ENCODE assay signal across 17 cellular contexts in the genomic region with DNA sequence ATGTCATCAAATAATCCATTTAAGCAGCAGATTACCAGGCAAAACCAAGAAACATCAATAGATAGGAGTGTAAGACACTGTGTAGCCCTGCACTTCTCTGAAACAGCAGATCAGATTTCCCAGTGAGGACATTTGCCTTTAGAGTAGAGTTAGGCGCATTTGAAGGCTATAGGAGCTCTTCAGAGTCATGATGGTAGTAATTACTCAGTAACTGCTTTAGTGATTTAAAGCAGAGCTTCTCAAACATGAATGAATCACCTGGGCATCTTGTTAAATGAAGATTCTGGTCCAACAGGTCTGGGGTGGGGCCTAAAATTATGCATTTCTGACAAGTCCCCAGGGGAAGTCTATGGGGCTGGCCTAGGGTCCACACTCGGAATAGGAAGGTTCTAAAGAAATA. TPM values are rescaled to one million over a fixed set of nuclear protein-coding genes. Genes with fewer than 3 reads are reported as not detected.
DNase-seq lines count a peak whose midpoint lies in the region; ATAC-seq, FAIRE-seq and TF ChIP-seq lines count a peak whose summit lies in the region.
"Had no signal": no experiment of that assay in that cellular context is flagged by ENCODE, and none has a peak within 500 bp of the region (broad histone marks: within the 10 kb centered on the region; RNA-seq: fewer than 3 reads in every experiment).

No MANE protein-coding gene starts in this region.

- CTCF ChIA-PET in HepG2 (lab: Yijun Ruan, JAX; ENCODE audit: low intra/inter-chr PET ratio, low total read pairs) (no interaction called here), K562 (lab: Yijun Ruan, JAX; ENCODE audit: low intra/inter-chr PET ratio) (no interaction called here)

- H3K9me3 ChIP-seq in HepG2 (ENCODE audit: low read length) = no peaks in the 10 kb centered on the region
- no peaks in the 10 kb centered on the region for H3K9me3 ChIP-seq in right lobe of liver
- H3K9me3 ChIP-seq in K562 (replicated peaks; ENCODE audit: control insufficient read depth, insufficient read depth, low read depth, low read length) = no peaks in the 10 kb centered on the region
- H3K9me3 ChIP-seq: Caco-2 had no signal

- H2AFZ ChIP-seq in HepG2 (ENCODE audit: low read length) = no peak overlapping the region
- no peak overlapping the region for H2AFZ ChIP-seq in K562 (ENCODE audit: low read depth, low read length)

- TF ChIP-seq CTCF in HepG2 (CRISPR knock-in tag; IDR thresholded peaks at IDR 0.05) (no peak), right lobe of liver (IDR thresholded peaks at IDR 0.05) (no peak), K562 (IDR thresholded peaks at IDR 0.05 in 2 of 3, conservative IDR thresholded peaks at IDR 0.05 in 1 of 3; ENCODE audit: insufficient read depth in 2 of 3, low read depth in 1 of 3, low read length in 3 of 3) (no peak)

- TF ChIP-seq RAD21 in HepG2 (CRISPR knock-in tag; IDR thresholded peaks at IDR 0.05) (no peak), K562 (CRISPR knock-in tag; conservative IDR thresholded peaks at IDR 0.05 in 1 of 2, IDR thresholded peaks at IDR 0.05 in 1 of 2) (no peak)

- no peak overlapping the region for H3K9ac ChIP-seq in HepG2 (ENCODE audit: insufficient read depth, low read depth, low read length)
- no peak overlapping the region for H3K9ac ChIP-seq in K562 (ENCODE audit: insufficient read depth in 1 of 2, low read depth in 2 of 2, low read length in 2 of 2)

- H3K79me2 ChIP-seq in HepG2 (ENCODE audit: insufficient read depth, low read length) (peaks cover 12% of the 10 kb centered on the region), K562 (ENCODE audit: control insufficient read depth, insufficient read depth, low read length) (no peaks in the 10 kb centered on the region)

- peaks cover 16% of the 10 kb centered on the region for H3K4me1 ChIP-seq in HepG2 (ENCODE audit: insufficient read depth, low read length)
- peaks cover 0 to 13% (median 5%) of the 10 kb centered on the region in 4 donors for H3K4me1 ChIP-seq in right lobe of liver
- H3K4me1 ChIP-seq in K562 (replicated peaks in 1 of 2; ENCODE audit: control insufficient read depth in 2 of 2, insufficient read depth in 2 of 2, low read length in 2 of 2) = no peaks in the 10 kb centered on the region

- H3K27ac ChIP-seq in HepG2 (ENCODE audit: extremely low read length, insufficient read depth, low read length) (peak overlapping the region; percentile 11), right lobe of liver (no peak overlapping the region), K562 (ENCODE audit: extremely low read depth, low read depth, low read length) (no peak overlapping the region)

- POLR2A ChIA-PET in HepG2 (lab: Yijun Ruan, JAX) = no interaction called here
- POLR2A ChIA-PET in K562 (lab: Yijun Ruan, JAX) = no interaction called here

- H3K9me1 ChIP-seq in K562 (ENCODE audit: control insufficient read depth, insufficient read depth, low read length) = no peaks in the 10 kb centered on the region

- intact Hi-C loops in HepG2 (cut with micrococcal nuclease; ENCODE audit: unreplicated experiment) (no loop called here), right lobe of liver (cut with DNase I) (no loop called here), K562 (cut with micrococcal nuclease) (no loop called here), left colon (cut with DNase I, micrococcal nuclease) (no loop called here)

- H4K20me1 ChIP-seq in HepG2 (ENCODE audit: insufficient read depth, low read length) = no peaks in the 10 kb centered on the region
- H4K20me1 ChIP-seq in K562 (replicated peaks; ENCODE audit: control insufficient read depth, insufficient read depth, low read length) = no peaks in the 10 kb centered on the region

- 85% methylated on average over 2 of the region's 2 CpGs for WGBS in HepG2 (ENCODE audit: low lambda C conversion rate)
- 90% methylated on average over 2 of the region's 2 CpGs for WGBS in right lobe of liver (ENCODE audit: insufficient coverage, low coverage, low lambda C conversion rate, missing lambda C conversion rate)
- 45% methylated on average over 2 of the region's 2 CpGs for WGBS in K562 (ENCODE audit: insufficient coverage, low coverage, missing lambda C conversion rate)

- in situ Hi-C loops in HepG2 (cut with HindIII; ENCODE audit: extremely low pct_ligation_motif_present, low pct_unique_long_range_greater_than_20kb) (no loop called here), K562 (cut with MboI) (no loop called here)

- H3K4me2 ChIP-seq in HepG2 (ENCODE audit: low read depth, low read length) (no peak overlapping the region), K562 (ENCODE audit: insufficient read depth, low read length) (no peak overlapping the region)

- H3K4me3 ChIP-seq in HepG2 (replicated peaks in 1 of 3; ENCODE audit: insufficient read depth in 1 of 3, low read depth in 2 of 3, low read length in 3 of 3) (no peak overlapping the region), right lobe of liver (no peak overlapping the region), K562 (no peak overlapping the region)
- H3K4me3 ChIP-seq: GM12878 had no signal

- peak; percentile 49; the same call in 1 of the 3 replicates for ATAC-seq in HepG2
- no peak for ATAC-seq in right lobe of liver
- ATAC-seq in K562 = peak; percentile 42; the same call in 2 of the 3 replicates
- ATAC-seq in left colon = peak; percentile 27
- ATAC-seq in HG03378 (IDR thresholded peaks at IDR 0.05; ENCODE audit: unreplicated experiment) = no peak
- ATAC-seq: GM12878 had no signal

- TF ChIP-seq POLR2A in HepG2 (IDR thresholded peaks at IDR 0.05; ENCODE audit: insufficient read depth in 1 of 2, low read depth in 2 of 2, low read length in 2 of 2) (no peak), right lobe of liver (IDR thresholded peaks at IDR 0.05) (no peak), K562 (conservative IDR thresholded peaks at IDR 0.05) (no peak)

- no peak for FAIRE-seq in HepG2 (lab: Jason Lieb, UNC)
- no peak for FAIRE-seq in K562 (lab: Jason Lieb, UNC)
- FAIRE-seq: GM12878 had no signal

- BruUV-seq in HepG2 (replicated peaks; lab: Mats Ljungman, UMichigan) (no TSS peak), K562 (replicated peaks; lab: Mats Ljungman, UMichigan) (no TSS peak)

- H3K27me3 ChIP-seq in HepG2 (ENCODE audit: control insufficient read depth in 1 of 2, insufficient read depth in 2 of 2, low read length in 2 of 2) = no peaks in the 10 kb centered on the region
- H3K27me3 ChIP-seq in right lobe of liver = no peaks in the 10 kb centered on the region
- H3K27me3 ChIP-seq in K562 (ENCODE audit: control insufficient read depth in 2 of 2, insufficient read depth in 2 of 2, low read length in 2 of 2) = no peaks in the 10 kb centered on the region

- H3K36me3 ChIP-seq in HepG2 (replicated peaks in 1 of 2; ENCODE audit: control insufficient read depth in 1 of 2, insufficient read depth in 2 of 2, low read length in 2 of 2) (no peaks in the 10 kb centered on the region), right lobe of liver (no peaks in the 10 kb centered on the region), K562 (ENCODE audit: control insufficient read depth, insufficient read depth, low read length) (no peaks in the 10 kb centered on the region)

- TF ChIP-seq EP300 in HepG2 (IDR thresholded peaks at IDR 0.05; ENCODE audit: low read depth in 2 of 2, low read length in 2 of 2) (no peak), HepG2 (CRISPR knock-in tag; IDR thresholded peaks at IDR 0.05; ENCODE audit: borderline replicate concordance) (no peak), K562 (IDR thresholded peaks at IDR 0.05; ENCODE audit: low read length) (no peak)

- DNase-seq in HepG2 (ENCODE audit: low spot score) (no peak), right lobe of liver (no peak), K562 (ENCODE audit: extremely low read depth in 1 of 4, low spot score in 3 of 4) (no peak), left colon (no peak), NCI-H2227 (lab: John Stamatoyannopoulos, UW; ENCODE audit: unreplicated experiment) (no peak), NCI-H526 (lab: John Stamatoyannopoulos, UW) (no peak)
- DNase-seq: AML-193, Caco-2, DMS53, HCEC 1CT, KBM-7, NCI-H1092, NCI-H187 treated with DMSO at 0.1 percent for 48 hours, NCI-H2227 treated with DMSO at 0.1 percent for 48 hours, NCI-H526 treated with DMSO at 0.1 percent for 48 hours had no signal

RNA-seq across cellular contexts. Expression of gene THRB, which starts 36.9 kb away (rescaled TPM):
- total RNA-seq in HepG2 (2016; rRNA removed; fragmentation: Illumina TruSeq; extraction: Trizol) (22.7 and 30.1 TPM in 2 replicates), right lobe of liver (10 to 100 TPM; 14.5 to 29.5 (median 17.3) TPM), K562 (2014; rRNA removed) (5.6 and 6.0 TPM in 2 replicates), K562 (2014; rRNA removed; fragmentation: Illumina TruSeq; extraction: Trizol) (6.9 and 8.3 TPM in 2 replicates), K562 (2015; rRNA removed; fragmentation: Illumina TruSeq; extraction: Trizol) (7.0 and 7.2 TPM in 2 replicates), K562 (2021) (9.7 and 10.5 TPM in 2 replicates), left colon (10 to 100 TPM; 26.2 to 33.7 TPM)
- total RNA-seq in HepG2 (2016; cell fraction: cytosol; rRNA removed; fragmentation: Illumina TruSeq; extraction: Trizol; ENCODE audit: low read depth) = 9.2 and 10.9 TPM in 2 replicates
- total RNA-seq in HepG2 (2016; cell fraction: insoluble cytoplasmic fraction; rRNA removed; fragmentation: Illumina TruSeq; extraction: Trizol) = 20.4 and 24.3 TPM in 2 replicates
- total RNA-seq in HepG2 (2016; cell fraction: membrane; rRNA removed; fragmentation: Illumina TruSeq; extraction: Trizol) = 16.1 and 18.6 TPM in 2 replicates
- total RNA-seq in HepG2 (2016; cell fraction: nucleus; rRNA removed; fragmentation: Illumina TruSeq; extraction: Trizol) = 40.5 and 40.8 TPM in 2 replicates
- polyA plus RNA-seq in HepG2 (2011; rRNA removed) (4.3 and 4.7 TPM in 2 replicates), K562 (2011; rRNA removed) (11.0 and 14.9 TPM in 2 replicates), K562 (2014; fragmentation: Illumina TruSeq; extraction: Trizol) (7.1 and 9.0 TPM in 2 replicates), K562 (2014; fragmentation: Nextera tagmentation; extraction: Ambion mirVana) (1 to 10 TPM; 1.7 to 3.0 TPM), K562 (2014; rRNA removed) (4.1 and 4.7 TPM in 2 replicates)
- 3.0 and 4.0 TPM in 2 replicates for polyA plus RNA-seq in HepG2 (2011; cell fraction: cytosol; rRNA removed)
- 6.1 and 7.0 TPM in 2 replicates for polyA plus RNA-seq in HepG2 (2011; cell fraction: nucleus; rRNA removed)
- polyA plus RNA-seq in HepG2 (2012) = 7.5 and 9.3 TPM in 2 replicates
- 3.5 and 4.3 TPM in 2 replicates for polyA plus RNA-seq in HepG2 (2016; cell fraction: cytosol; fragmentation: Illumina TruSeq; extraction: Trizol; ENCODE audit: low read depth)
- 14.8 and 17.3 TPM in 2 replicates for polyA plus RNA-seq in HepG2 (2016; cell fraction: insoluble cytoplasmic fraction; fragmentation: Illumina TruSeq; extraction: Trizol; ENCODE audit: low read depth)
- polyA plus RNA-seq in HepG2 (2016; cell fraction: membrane; fragmentation: Illumina TruSeq; extraction: Trizol; ENCODE audit: low read depth) = 6.5 and 6.7 TPM in 2 replicates
- 14.6 and 17.3 TPM in 2 replicates for polyA plus RNA-seq in HepG2 (2016; cell fraction: nucleus; fragmentation: Illumina TruSeq; extraction: Trizol; ENCODE audit: insufficient read depth, low read depth)
- polyA minus RNA-seq in HepG2 (2011; rRNA and poly(A)+ RNA removed; ENCODE audit: low replicate concordance) = 3.3 and 9.4 TPM in 2 replicates
- 8.1 and 8.3 TPM in 2 replicates for polyA minus RNA-seq in HepG2 (2011; cell fraction: cytosol; rRNA and poly(A)+ RNA removed)
- 45.8 and 47.3 TPM in 2 replicates for polyA minus RNA-seq in HepG2 (2011; cell fraction: nucleus; rRNA and poly(A)+ RNA removed)
- 30.5 and 37.3 TPM in 2 replicates for total RNA-seq in K562 (2011; cell fraction: chromatin; rRNA removed; ENCODE audit: low replicate concordance)
- total RNA-seq in K562 (2011; cell fraction: nucleolus; rRNA removed) = 8.4 and 9.8 TPM in 2 replicates
- 15.2 and 25.6 TPM in 2 replicates for total RNA-seq in K562 (2011; cell fraction: nucleoplasm; rRNA removed)
- polyA plus RNA-seq in K562 (2011; cell fraction: cytosol; rRNA removed) = 5.1 and 6.0 TPM in 2 replicates
- 14.3 and 15.5 TPM in 2 replicates for polyA plus RNA-seq in K562 (2011; cell fraction: nucleus; rRNA removed)
- 5.7 and 5.9 TPM in 2 replicates for polyA plus RNA-seq in K562 (2012)
- polyA minus RNA-seq in K562 (2011; rRNA and poly(A)+ RNA removed) = 34.3 and 35.4 TPM in 2 replicates
- polyA minus RNA-seq in K562 (2011; cell fraction: cytosol; rRNA and poly(A)+ RNA removed) = 6.6 and 11.8 TPM in 2 replicates
- 27.3 and 34.0 TPM in 2 replicates for polyA minus RNA-seq in K562 (2011; cell fraction: nucleus; rRNA and poly(A)+ RNA removed)
- polyA plus RNA-seq: GM12878 had no signal

Comparison
In these comparisons a context has a peak if more than half of its experiments do, and no peak if none do; other contexts are left out.
1. ATAC-seq: peak in HepG2 (single experiment), K562 (single experiment) and left colon (single experiment); none in right lobe of liver (0 of 4) and HG03378 (single experiment).
2. Of the 241 proteins assayed by ChIP-seq in both HepG2 and K562: peak only in HepG2: none; only in K562: KDM1A; in both: none; in neither: 240.